Comparison of ENCODE assay signal across 14 cellular contexts in the genomic region with DNA sequence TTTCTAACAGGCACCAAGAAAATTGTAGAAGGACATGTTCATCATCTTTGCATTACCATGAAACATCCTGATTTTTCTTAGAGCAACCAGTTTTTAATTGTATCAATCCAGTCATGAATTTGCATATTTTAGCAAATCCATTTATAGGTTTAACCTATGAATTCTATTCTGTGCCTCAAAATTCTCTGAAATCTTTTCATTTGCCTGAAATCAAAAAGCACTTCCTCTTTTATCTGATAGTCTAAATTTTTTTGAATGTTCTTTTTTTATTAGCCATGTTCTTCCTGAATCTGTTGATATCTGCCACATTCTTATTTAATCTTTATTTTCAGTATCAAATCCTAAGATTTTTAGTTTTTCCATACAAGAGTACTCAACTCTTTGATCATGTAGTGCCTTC. TPM values are rescaled to one million over a fixed set of nuclear protein-coding genes. Genes with fewer than 3 reads are reported as not detected.
DNase-seq lines count a peak whose midpoint lies in the region; ATAC-seq and TF ChIP-seq lines count a peak whose summit lies in the region.
"Had no signal": no experiment of that assay in that cellular context is flagged by ENCODE, and none has a peak within 500 bp of the region (broad histone marks: within the 10 kb centered on the region; RNA-seq: fewer than 3 reads in every experiment).

No MANE protein-coding gene starts in this region.

- peaks cover 0 to 5% of the 10 kb centered on the region in 2 donors for H3K36me3 Mint-ChIP-seq in activated T-cell treated with anti-CD3 and anti-CD28 coated beads, Interleukin-2, amount 50 U/mL, for 72 hours (ENCODE audit: insufficient read depth in 2 of 2)
- H3K36me3 Mint-ChIP-seq in GM23338 (ENCODE audit: low read depth) (peaks cover 47% of the 10 kb centered on the region), WTC11 (peaks cover 40% of the 10 kb centered on the region), progenitor cell of endocrine pancreas (ENCODE audit: insufficient read depth) (peaks cover 44% of the 10 kb centered on the region)

- TF ChIP-seq CTCF in GM23338 (conservative IDR thresholded peaks at IDR 0.05; ENCODE audit: low read depth in 2 of 2) (no peak), WTC11 (IDR thresholded peaks at IDR 0.05) (no peak), progenitor cell of endocrine pancreas (IDR thresholded peaks at IDR 0.05; ENCODE audit: unreplicated experiment) (no peak)

- POLR2A ChIA-PET in WTC11 (lab: Charles Lee), result no interaction called here

- H3F3A ChIP-seq in GM23338 (replicated peaks; ENCODE audit: low read depth), result no peaks in the 10 kb centered on the region

- H3K27me3 ChIP-seq in GM23338 (ENCODE audit: insufficient read depth), result no peaks in the 10 kb centered on the region
- H3K27me3 ChIP-seq: BLaER1 treated with 17β-estradiol and CSF1 and Interleukin-3, amounts not matched to agents 10 nM and 100 nM had no signal

- no peaks in the 10 kb centered on the region for H3K27me3 Mint-ChIP-seq in activated T-cell treated with anti-CD3 and anti-CD28 coated beads, Interleukin-2, amount 50 U/mL, for 72 hours (ENCODE audit: low read depth)
- H3K27me3 Mint-ChIP-seq in GM23338 (ENCODE audit: insufficient read depth, low read depth, poor library complexity) (no peaks in the 10 kb centered on the region), WTC11 (ENCODE audit: low read depth) (no peaks in the 10 kb centered on the region), progenitor cell of endocrine pancreas (no peaks in the 10 kb centered on the region)

- H3K4me1 Mint-ChIP-seq in activated T-cell treated with anti-CD3 and anti-CD28 coated beads, Interleukin-2, amount 50 U/mL, for 72 hours (ENCODE audit: low read depth), result no peaks in the 10 kb centered on the region
- H3K4me1 Mint-ChIP-seq in GM23338, result peaks cover 39% of the 10 kb centered on the region
- H3K4me1 Mint-ChIP-seq in WTC11, result peaks cover 34% of the 10 kb centered on the region
- peaks cover 15% of the 10 kb centered on the region for H3K4me1 Mint-ChIP-seq in progenitor cell of endocrine pancreas (ENCODE audit: low read depth)

- no peak overlapping the region for H3K4me3 ChIP-seq in GM23338
- H3K4me3 ChIP-seq: BLaER1 treated with 17β-estradiol and CSF1 and Interleukin-3, amounts not matched to agents 10 nM and 100 nM had no signal

- H3K4me2 ChIP-seq in GM23338, result no peak overlapping the region
- H3K4me2 ChIP-seq: BLaER1 treated with 17β-estradiol and CSF1 and Interleukin-3, amounts not matched to agents 10 nM and 100 nM had no signal

- no peaks in the 10 kb centered on the region for H3K79me2 ChIP-seq in GM23338 (replicated peaks; ENCODE audit: insufficient read depth)

- no peak for ATAC-seq in activated T-cell treated with anti-CD3 and anti-CD28 coated beads, Interleukin-2, amount 50 U/mL, for 72 hours (replicated peaks in 1 of 2)
- ATAC-seq in GM23338, result no peak
- ATAC-seq in WTC11, result no peak
- ATAC-seq: CD8-positive, alpha-beta T cell had no signal

- no peaks in the 10 kb centered on the region for H3K9me2 ChIP-seq in GM23338 (ENCODE audit: insufficient read depth)

- 0 out of 2 replicates have a peak, but pooled peaks cover 10% of the 10 kb centered on the region for H3K36me3 ChIP-seq in GM23338 (ENCODE audit: insufficient read depth)

- H3K27ac Mint-ChIP-seq in activated T-cell treated with anti-CD3 and anti-CD28 coated beads, Interleukin-2, amount 50 U/mL, for 72 hours, result peak overlapping the region; percentile 74
- no peak overlapping the region for H3K27ac Mint-ChIP-seq in GM23338
- H3K27ac Mint-ChIP-seq in WTC11, result peak overlapping the region; percentile 19; the same call in 1 of the 2 replicates
- peak overlapping the region; percentile 6 for H3K27ac Mint-ChIP-seq in progenitor cell of endocrine pancreas
- H3K27ac Mint-ChIP-seq: CD8-positive, alpha-beta T cell had no signal

- no peak overlapping the region for H2AFZ ChIP-seq in GM23338

- no peaks in the 10 kb centered on the region for H4K20me1 ChIP-seq in GM23338 (replicated peaks; ENCODE audit: insufficient read depth)
- H4K20me1 ChIP-seq: BLaER1 treated with 17β-estradiol and CSF1 and Interleukin-3, amounts not matched to agents 10 nM and 100 nM had no signal

- DNase-seq in activated T-cell treated with anti-CD3 and anti-CD28 coated beads, Interleukin-2, amount 50 U/mL, for 72 hours, result no peak
- DNase-seq in activated T-cell treated with anti-CD3 and anti-CD28 coated beads for 4 hours (no peak), GM23338 (ENCODE audit: low spot score) (no peak), WTC11 (ENCODE audit: low spot score) (no peak), progenitor cell of endocrine pancreas (ENCODE audit: low spot score, unreplicated experiment) (no peak), SKM-1 treated with dmso at 0.1 percent for 144 hours (lab: John Stamatoyannopoulos, UW; ENCODE audit: unreplicated experiment) (no peak)
- no peak for DNase-seq in stimulated activated CD4-positive, alpha-beta T cell treated with anti-CD3 and anti-CD28 coated beads, Interleukin-12 subunit alpha, Interleukin-12 subunit beta, amount 100 ng/mL, for 4 hours
- no peak for DNase-seq in stimulated activated CD4-positive, alpha-beta T cell treated with anti-CD3 and anti-CD28 coated beads, Interleukin-2, amount 100 ng/mL, for 48 hours
- DNase-seq: 8988T; CD8-positive, alpha-beta T cell; DND-41; H9; IMR-90 had no signal

- H3K4me3 Mint-ChIP-seq in activated T-cell treated with anti-CD3 and anti-CD28 coated beads, Interleukin-2, amount 50 U/mL, for 72 hours, result no peak overlapping the region
- no peak overlapping the region for H3K4me3 Mint-ChIP-seq in GM23338
- no peak overlapping the region for H3K4me3 Mint-ChIP-seq in WTC11
- H3K4me3 Mint-ChIP-seq in progenitor cell of endocrine pancreas (ENCODE audit: low read depth), result no peak overlapping the region
- H3K4me3 Mint-ChIP-seq: CD8-positive, alpha-beta T cell; H9 had no signal

- H3K4me1 ChIP-seq in GM23338 (ENCODE audit: insufficient read depth), result peaks cover 22% of the 10 kb centered on the region
- H3K4me1 ChIP-seq: BLaER1 treated with 17β-estradiol and CSF1 and Interleukin-3, amounts not matched to agents 10 nM and 100 nM had no signal

- 0 out of 2 replicates have a peak overlapping the region, but pooled peaks have one; percentile 8 for H3K27ac ChIP-seq in GM23338 (ENCODE audit: low read depth)
- H3K27ac ChIP-seq: BLaER1 treated with 17β-estradiol and CSF1 and Interleukin-3, amounts not matched to agents 10 nM and 100 nM had no signal

- CTCF ChIA-PET in WTC11 (lab: Charles Lee), result no interaction called here

- no peaks in the 10 kb centered on the region for H3K9me3 Mint-ChIP-seq in activated T-cell treated with anti-CD3 and anti-CD28 coated beads, Interleukin-2, amount 50 U/mL, for 72 hours
- H3K9me3 Mint-ChIP-seq in GM23338 (no peaks in the 10 kb centered on the region), WTC11 (no peaks in the 10 kb centered on the region), progenitor cell of endocrine pancreas (ENCODE audit: low read depth) (peaks cover 10% of the 10 kb centered on the region)
- H3K9me3 Mint-ChIP-seq: CD8-positive, alpha-beta T cell; H9 had no signal

TF ChIP-seq in WTC11, 78 proteins besides CTCF, POLR2A, EP300 and RAD21 (continues in another document):
- no peak for TF ChIP-seq NFATC4 (CRISPR knock-in tag; IDR thresholded peaks at IDR 0.05)
- no peak for TF ChIP-seq FOXJ3 (CRISPR knock-in tag; IDR thresholded peaks at IDR 0.05; ENCODE audit: borderline replicate concordance)
- TF ChIP-seq TCF7 (CRISPR knock-in tag; IDR thresholded peaks at IDR 0.05; ENCODE audit: low read depth), result no peak
- TF ChIP-seq SMAD4 (CRISPR knock-in tag; IDR thresholded peaks at IDR 0.05), result no peak
- TF ChIP-seq, protein P1, sequence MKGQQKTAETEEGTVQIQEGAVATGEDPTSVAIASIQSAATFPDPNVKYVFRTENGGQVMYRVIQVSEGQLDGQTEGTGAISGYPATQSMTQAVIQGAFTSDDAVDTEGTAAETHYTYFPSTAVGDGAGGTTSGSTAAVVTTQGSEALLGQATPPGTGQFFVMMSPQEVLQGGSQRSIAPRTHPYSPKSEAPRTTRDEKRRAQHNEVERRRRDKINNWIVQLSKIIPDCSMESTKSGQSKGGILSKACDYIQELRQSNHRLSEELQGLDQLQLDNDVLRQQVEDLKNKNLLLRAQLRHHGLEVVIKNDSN (CRISPR knock-in tag; IDR thresholded peaks at IDR 0.05), result no peak
- TF ChIP-seq, protein P2, sequence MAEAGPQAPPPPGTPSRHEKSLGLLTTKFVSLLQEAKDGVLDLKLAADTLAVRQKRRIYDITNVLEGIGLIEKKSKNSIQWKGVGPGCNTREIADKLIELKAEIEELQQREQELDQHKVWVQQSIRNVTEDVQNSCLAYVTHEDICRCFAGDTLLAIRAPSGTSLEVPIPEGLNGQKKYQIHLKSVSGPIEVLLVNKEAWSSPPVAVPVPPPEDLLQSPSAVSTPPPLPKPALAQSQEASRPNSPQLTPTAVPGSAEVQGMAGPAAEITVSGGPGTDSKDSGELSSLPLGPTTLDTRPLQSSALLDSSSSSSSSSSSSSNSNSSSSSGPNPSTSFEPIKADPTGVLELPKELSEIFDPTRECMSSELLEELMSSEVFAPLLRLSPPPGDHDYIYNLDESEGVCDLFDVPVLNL (CRISPR knock-in tag; IDR thresholded peaks at IDR 0.05; ENCODE audit: borderline replicate concordance, low read depth), result no peak
- no peak for TF ChIP-seq JUN (CRISPR knock-in tag; IDR thresholded peaks at IDR 0.05)
- no peak for TF ChIP-seq ZNF416 (CRISPR knock-in tag; IDR thresholded peaks at IDR 0.05)
- no peak for TF ChIP-seq SMAD3 (CRISPR knock-in tag; IDR thresholded peaks at IDR 0.05; ENCODE audit: borderline replicate concordance)
- TF ChIP-seq, protein P3, sequence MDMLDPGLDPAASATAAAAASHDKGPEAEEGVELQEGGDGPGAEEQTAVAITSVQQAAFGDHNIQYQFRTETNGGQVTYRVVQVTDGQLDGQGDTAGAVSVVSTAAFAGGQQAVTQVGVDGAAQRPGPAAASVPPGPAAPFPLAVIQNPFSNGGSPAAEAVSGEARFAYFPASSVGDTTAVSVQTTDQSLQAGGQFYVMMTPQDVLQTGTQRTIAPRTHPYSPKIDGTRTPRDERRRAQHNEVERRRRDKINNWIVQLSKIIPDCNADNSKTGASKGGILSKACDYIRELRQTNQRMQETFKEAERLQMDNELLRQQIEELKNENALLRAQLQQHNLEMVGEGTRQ (CRISPR knock-in tag; IDR thresholded peaks at IDR 0.05), result no peak
- no peak for TF ChIP-seq CBFB (CRISPR knock-in tag; IDR thresholded peaks at IDR 0.05; ENCODE audit: low read depth)

RNA-seq across cellular contexts. Expression of a gene that starts 36.9 kb away (rescaled TPM):
- 10 to 100 TPM; 41.4 to 47.6 TPM for total RNA-seq in activated T-cell treated with anti-CD3 and anti-CD28 coated beads, Interleukin-2, amount 50 U/mL, for 72 hours
- 104 and 144 TPM in 2 replicates for total RNA-seq in GM23338 (2014; rRNA removed; shearing (Covaris generic))
- polyA plus RNA-seq in GM23338 (2016; fragmentation: Nextera tagmentation; extraction: Ambion mirVana), result 368 and 406 TPM in 2 replicates
- 41.0 to 56.4 TPM (median 48.8 TPM) in 3 replicates for total RNA-seq in WTC11 (2021)
- 61.6 and 62.0 TPM in 2 replicates for total RNA-seq in progenitor cell of endocrine pancreas
